In the genomic region with DNA sequence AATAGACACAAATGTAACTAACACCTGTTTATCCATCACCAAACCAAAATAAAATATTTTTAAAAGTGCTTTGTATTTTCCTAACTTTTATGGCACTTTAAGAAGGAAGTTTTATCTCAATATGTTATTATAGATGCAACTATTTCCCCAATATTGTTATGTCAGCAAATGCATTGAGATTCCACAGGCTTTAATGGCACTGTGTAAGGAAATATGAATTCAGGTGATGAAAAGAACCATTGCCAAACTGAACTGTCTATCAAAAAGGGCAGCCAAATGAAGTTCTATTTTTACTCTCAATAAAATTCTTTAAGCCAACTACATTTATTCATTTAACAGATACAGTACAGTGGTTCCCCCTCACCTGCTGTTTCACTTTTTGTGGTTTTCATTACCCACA, we compare ENCODE assay signal across 3 cellular contexts.
TF ChIP-seq lines count a peak whose summit lies in the region.

No MANE protein-coding gene starts in this region.

TF ChIP-seq in A549, 52 proteins besides CTCF, POLR2A, EP300 and RAD21:
- no peak for TF ChIP-seq HDAC2 (IDR thresholded peaks at IDR 0.05)
- TF ChIP-seq, protein P1, sequence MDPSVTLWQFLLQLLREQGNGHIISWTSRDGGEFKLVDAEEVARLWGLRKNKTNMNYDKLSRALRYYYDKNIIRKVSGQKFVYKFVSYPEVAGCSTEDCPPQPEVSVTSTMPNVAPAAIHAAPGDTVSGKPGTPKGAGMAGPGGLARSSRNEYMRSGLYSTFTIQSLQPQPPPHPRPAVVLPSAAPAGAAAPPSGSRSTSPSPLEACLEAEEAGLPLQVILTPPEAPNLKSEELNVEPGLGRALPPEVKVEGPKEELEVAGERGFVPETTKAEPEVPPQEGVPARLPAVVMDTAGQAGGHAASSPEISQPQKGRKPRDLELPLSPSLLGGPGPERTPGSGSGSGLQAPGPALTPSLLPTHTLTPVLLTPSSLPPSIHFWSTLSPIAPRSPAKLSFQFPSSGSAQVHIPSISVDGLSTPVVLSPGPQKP (IDR thresholded peaks at IDR 0.05; ENCODE audit: low read depth, low read length), result no peak
- TF ChIP-seq MAFK (IDR thresholded peaks at IDR 0.05; ENCODE audit: partially characterized antibody), result peak; percentile 73

TF ChIP-seq in IMR-90, 13 proteins besides CTCF, POLR2A, EP300 and RAD21:
- TF ChIP-seq FOS (IDR thresholded peaks at IDR 0.05; ENCODE audit: low read depth, low read length) (no peak), MAFK (IDR thresholded peaks at IDR 0.05; ENCODE audit: low read depth, low read length) (peak; percentile 77), RCOR1 (IDR thresholded peaks at IDR 0.05; ENCODE audit: insufficient replicate concordance, low read length) (no peak)

TF ChIP-seq in GM12878, 131 proteins besides CTCF, POLR2A, EP300 and RAD21:
- TF ChIP-seq, protein P2, sequence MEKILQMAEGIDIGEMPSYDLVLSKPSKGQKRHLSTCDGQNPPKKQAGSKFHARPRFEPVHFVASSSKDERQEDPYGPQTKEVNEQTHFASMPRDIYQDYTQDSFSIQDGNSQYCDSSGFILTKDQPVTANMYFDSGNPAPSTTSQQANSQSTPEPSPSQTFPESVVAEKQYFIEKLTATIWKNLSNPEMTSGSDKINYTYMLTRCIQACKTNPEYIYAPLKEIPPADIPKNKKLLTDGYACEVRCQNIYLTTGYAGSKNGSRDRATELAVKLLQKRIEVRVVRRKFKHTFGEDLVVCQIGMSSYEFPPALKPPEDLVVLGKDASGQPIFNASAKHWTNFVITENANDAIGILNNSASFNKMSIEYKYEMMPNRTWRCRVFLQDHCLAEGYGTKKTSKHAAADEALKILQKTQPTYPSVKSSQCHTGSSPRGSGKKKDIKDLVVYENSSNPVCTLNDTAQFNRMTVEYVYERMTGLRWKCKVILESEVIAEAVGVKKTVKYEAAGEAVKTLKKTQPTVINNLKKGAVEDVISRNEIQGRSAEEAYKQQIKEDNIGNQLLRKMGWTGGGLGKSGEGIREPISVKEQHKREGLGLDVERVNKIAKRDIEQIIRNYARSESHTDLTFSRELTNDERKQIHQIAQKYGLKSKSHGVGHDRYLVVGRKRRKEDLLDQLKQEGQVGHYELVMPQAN (conservative IDR thresholded peaks at IDR 0.05), result no peak
- TF ChIP-seq SP1 (IDR thresholded peaks at IDR 0.05; ENCODE audit: low read depth, low read length), result no peak
- peak; percentile 26; the same call in 1 of the 2 replicates for TF ChIP-seq RUNX3 (IDR thresholded peaks at IDR 0.05; ENCODE audit: low read length)
TF ChIP-seq in GM12878: peak in this region for 1.
